In the genomic region with DNA sequence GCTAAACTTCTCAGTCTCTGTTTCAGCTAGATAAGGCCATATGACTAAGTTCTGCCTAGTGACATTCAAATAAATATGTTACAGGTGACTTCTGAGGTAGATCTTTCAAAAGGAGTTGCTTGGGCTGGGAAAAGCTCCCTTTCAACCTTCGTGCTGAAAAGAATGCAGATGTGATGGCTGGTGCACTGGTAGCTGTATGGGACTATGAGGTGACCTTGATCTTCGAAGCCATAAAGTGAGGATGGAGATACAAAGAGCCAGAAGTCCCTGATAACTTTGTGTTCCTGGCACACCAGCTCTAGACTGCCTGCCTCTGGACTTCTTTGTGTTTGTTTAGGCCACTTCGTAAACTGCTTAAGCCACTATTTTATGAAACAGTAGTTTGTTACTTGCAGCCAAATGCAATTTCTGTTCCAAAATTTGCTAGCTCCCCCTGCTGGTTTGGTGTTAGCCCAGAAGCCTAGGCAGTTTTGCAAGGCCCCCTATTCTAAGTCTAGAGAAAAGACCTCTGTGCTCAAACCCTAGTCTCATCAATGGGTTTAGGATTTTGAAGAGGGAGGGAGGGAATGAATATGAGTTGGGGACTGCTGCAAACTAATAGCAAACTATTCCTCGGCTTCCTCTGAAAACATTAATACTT, we compare ENCODE assay signal across 15 cellular contexts. TPM values are rescaled to one million over a fixed set of nuclear protein-coding genes. Genes with fewer than 3 reads are reported as not detected.
DNase-seq lines count a peak whose midpoint lies in the region; ATAC-seq, FAIRE-seq and TF ChIP-seq lines count a peak whose summit lies in the region.
"Had no signal": no experiment of that assay in that cellular context is flagged by ENCODE, and none has a peak within 500 bp of the region (broad histone marks: within the 10 kb centered on the region; RNA-seq: fewer than 3 reads in every experiment).

No MANE protein-coding gene starts in this region.

- no peak overlapping the region for H4K91ac ChIP-seq in IMR-90 (ENCODE audit: insufficient read depth, low read depth, low read length)

- TF ChIP-seq CTCF in IMR-90 (conservative IDR thresholded peaks at IDR 0.05; ENCODE audit: low read depth, low read length) (peak; percentile 21; the same call in 1 of the 2 replicates), astrocyte (IDR thresholded peaks at IDR 0.05; ENCODE audit: insufficient read depth, low read depth, low read length) (peak; percentile 12), nephron (IDR thresholded peaks at IDR 0.05; ENCODE audit: unreplicated experiment in 3 of 3) (no peak)

- no peak for ATAC-seq in IMR-90 (ENCODE audit: low read depth)

- no peaks in the 10 kb centered on the region for H3K79me1 ChIP-seq in IMR-90 (ENCODE audit: low read depth in 1 of 2, low read length in 2 of 2)

- no peak overlapping the region for H2BK5ac ChIP-seq in IMR-90 (ENCODE audit: low read depth, low read length, poor library complexity, severe bottlenecking)

- no peak overlapping the region for H2AFZ ChIP-seq in IMR-90 (replicated peaks; ENCODE audit: low read length, poor library complexity)
- H2AFZ ChIP-seq in astrocyte (ENCODE audit: low read depth, low read length) = no peak overlapping the region

- H2AK5ac ChIP-seq in IMR-90 (ENCODE audit: low read depth, low read length) = no peak overlapping the region

- DNase-seq in NCI-H82 (lab: John Stamatoyannopoulos, UW) = peak; percentile 23
- DNase-seq in NCI-H82 treated with DMSO at 0.1 percent for 48 hours (lab: John Stamatoyannopoulos, UW; ENCODE audit: unreplicated experiment) = no peak
- DNase-seq in IMR-90 = peak; percentile 6
- DNase-seq in astrocyte (ENCODE audit: low read depth) = no peak
- no peak for DNase-seq in NCI-H2107 treated with DMSO at 0.1 percent for 48 hours (lab: John Stamatoyannopoulos, UW; ENCODE audit: unreplicated experiment)
- no peak for DNase-seq in COR-L47 (lab: John Stamatoyannopoulos, UW)
- no peak for DNase-seq in NCI-H1930 (lab: John Stamatoyannopoulos, UW)
- DNase-seq: activated CD4-positive, alpha-beta T cell treated with anti-CD3 and anti-CD28 coated beads, Interleukin-2, amount 50 U/mL, for 4 hours; activated naive CD4-positive, alpha-beta T cell; dorsolateral prefrontal cortex; hippocampal formation; NCI-H510A had no signal

- H3K9me3 Mint-ChIP-seq in astrocyte (ENCODE audit: unreplicated experiment) (no peaks in the 10 kb centered on the region), nephron (peaks cover 4% of the 10 kb centered on the region)

- dilution Hi-C loops in IMR-90 (cut with HindIII; ENCODE audit: low sequenced_read_pairs, unreplicated experiment) = no loop called here

- no peak overlapping the region for H3K4ac ChIP-seq in IMR-90 (ENCODE audit: low read depth, low read length)

- no peak overlapping the region for H3K14ac ChIP-seq in IMR-90 (replicated peaks; ENCODE audit: low read depth, low read length)

- H3K36me3 Mint-ChIP-seq in astrocyte (ENCODE audit: low read depth, unreplicated experiment) (no peaks in the 10 kb centered on the region), nephron (ENCODE audit: low read depth) (no peaks in the 10 kb centered on the region)

- POLR2A ChIA-PET in IMR-90 (lab: Charles Lee; ENCODE audit: unreplicated experiment) = no interaction called here

- H3K27me3 Mint-ChIP-seq in astrocyte (ENCODE audit: low read depth, unreplicated experiment) (peaks cover 11% of the 10 kb centered on the region), nephron (ENCODE audit: low read depth) (peaks cover 9% of the 10 kb centered on the region)

- no peaks in the 10 kb centered on the region; the same call in 1 of the 2 replicates for H3K27me3 ChIP-seq in IMR-90 (ENCODE audit: control insufficient read depth, insufficient read depth, low read length)
- peaks cover 2% of the 10 kb centered on the region for H3K27me3 ChIP-seq in astrocyte (ENCODE audit: insufficient read depth, low read length)
- H3K27me3 ChIP-seq: dorsolateral prefrontal cortex had no signal

- no peak overlapping the region for H4K8ac ChIP-seq in IMR-90 (ENCODE audit: low read depth in 2 of 2, low read length in 2 of 2)

- CTCF ChIA-PET in IMR-90 (lab: Yijun Ruan, JAX) = no interaction called here

- H3K4me3 ChIP-seq in IMR-90 (ENCODE audit: insufficient read depth, low read depth, low read length) = no peak overlapping the region
- no peak overlapping the region for H3K4me3 ChIP-seq in astrocyte (ENCODE audit: insufficient read depth, low read depth, low read length)
- H3K4me3 ChIP-seq: dorsolateral prefrontal cortex, prostate gland had no signal

- no peaks in the 10 kb centered on the region for H3K4me1 ChIP-seq in IMR-90 (ENCODE audit: control insufficient read depth, insufficient read depth, low read length)
- H3K4me1 ChIP-seq in astrocyte (ENCODE audit: insufficient read depth, low read length) = no peaks in the 10 kb centered on the region
- H3K4me1 ChIP-seq: prostate gland had no signal

- no peaks in the 10 kb centered on the region for H3K4me1 Mint-ChIP-seq in astrocyte (ENCODE audit: low read depth, unreplicated experiment)
- H3K4me1 Mint-ChIP-seq in nephron = peaks cover 13% of the 10 kb centered on the region

- H3K36me3 ChIP-seq in IMR-90 (ENCODE audit: control insufficient read depth, insufficient read depth, low read length) (no peaks in the 10 kb centered on the region), astrocyte (ENCODE audit: insufficient read depth, low read length) (no peaks in the 10 kb centered on the region)
- H3K36me3 ChIP-seq: prostate gland had no signal

- H3K9me3 ChIP-seq in IMR-90 (ENCODE audit: control insufficient read depth, insufficient read depth, low read length) = no peaks in the 10 kb centered on the region
- H3K9me3 ChIP-seq in astrocyte (ENCODE audit: insufficient read depth, low read depth, low read length) = no peaks in the 10 kb centered on the region
- H3K9me3 ChIP-seq: prostate gland had no signal

- H4K20me1 ChIP-seq in IMR-90 (ENCODE audit: insufficient read depth, low read length) (no peaks in the 10 kb centered on the region), astrocyte (ENCODE audit: insufficient read depth, low read length) (no peaks in the 10 kb centered on the region)

- no peak overlapping the region for H3K4me3 Mint-ChIP-seq in astrocyte (ENCODE audit: unreplicated experiment)
- no peak overlapping the region for H3K4me3 Mint-ChIP-seq in nephron

- H3K27ac ChIP-seq in IMR-90 (ENCODE audit: insufficient read depth, low read length) = no peak overlapping the region
- H3K27ac ChIP-seq in astrocyte (ENCODE audit: low read depth, low read length) = no peak overlapping the region
- H3K27ac ChIP-seq: dorsolateral prefrontal cortex, prostate gland had no signal

- 20% methylated on average over 1 of the region's 4 CpGs; no CpG with 5 or more reads in 1 of the 2 experiments for WGBS in IMR-90 (ENCODE audit: extremely low coverage in 2 of 2, insufficient read length in 1 of 2), 2 experiments

- H3K79me2 ChIP-seq in astrocyte (ENCODE audit: insufficient read depth, low read length) = no peaks in the 10 kb centered on the region

- H2BK20ac ChIP-seq in IMR-90 (ENCODE audit: low read depth, low read length) = no peak overlapping the region

- no peak overlapping the region for H3K27ac Mint-ChIP-seq in astrocyte (ENCODE audit: unreplicated experiment)
- H3K27ac Mint-ChIP-seq in nephron = peak overlapping the region in 2 of 3 experiments; percentile 60 to 67

- H3K56ac ChIP-seq in IMR-90 (ENCODE audit: extremely low read depth, insufficient read depth, low read length) = no peak overlapping the region

- H4K5ac ChIP-seq in IMR-90 (ENCODE audit: low read depth, low read length) = no peak overlapping the region

- no peak overlapping the region for H2BK15ac ChIP-seq in IMR-90 (ENCODE audit: low read depth, low read length)

- H3K4me2 ChIP-seq in IMR-90 (ENCODE audit: low read depth, low read length) (no peak overlapping the region), astrocyte (ENCODE audit: low read length) (no peak overlapping the region)

- no peak for TF ChIP-seq RAD21 in IMR-90 (IDR thresholded peaks at IDR 0.05; ENCODE audit: low read length)

- no peak for FAIRE-seq in astrocyte (lab: Jason Lieb, UNC)
- FAIRE-seq: GM19239 had no signal

- no peak overlapping the region for H3K9ac ChIP-seq in IMR-90 (ENCODE audit: low read depth, low read length)
- H3K9ac ChIP-seq in astrocyte (ENCODE audit: low read length) = no peak overlapping the region

- H2BK120ac ChIP-seq in IMR-90 (ENCODE audit: low read depth, low read length) = no peak overlapping the region

- H2AK9ac ChIP-seq in IMR-90 (replicated peaks; ENCODE audit: low read depth, low read length, poor library complexity) = no peak overlapping the region

- no TSS peak for BruUV-seq in IMR-90 (replicated peaks; lab: Mats Ljungman, UMichigan)

- TF ChIP-seq POLR2A in IMR-90 (IDR thresholded peaks at IDR 0.05; ENCODE audit: low read depth, low read length) = no peak

- in situ Hi-C loops in IMR-90 (cut with MboI; ENCODE audit: low sequenced_read_pairs) = loop anchor here (25.0 kb wide), 1 partner anchor 1434 kb away; no protein-coding TSS in a partner anchor

- H3K9me1 ChIP-seq in IMR-90 (ENCODE audit: insufficient read depth, low read length) = no peaks in the 10 kb centered on the region; the same call in 1 of the 2 replicates

- intact Hi-C loops in IMR-90 (cut with micrococcal nuclease) = no loop called here

- H3K23ac ChIP-seq in IMR-90 (ENCODE audit: low read depth, low read length) = no peak overlapping the region

- no peak overlapping the region for H3K18ac ChIP-seq in IMR-90 (ENCODE audit: low read depth, low read length)

TF ChIP-seq in IMR-90, 13 proteins besides CTCF, POLR2A, EP300 and RAD21:
- TF ChIP-seq MAZ (IDR thresholded peaks at IDR 0.05; ENCODE audit: borderline replicate concordance, low read depth, low read length) (no peak), RFX5 (IDR thresholded peaks at IDR 0.05; ENCODE audit: low read depth, low read length) (no peak)
- TF ChIP-seq, protein P1, sequence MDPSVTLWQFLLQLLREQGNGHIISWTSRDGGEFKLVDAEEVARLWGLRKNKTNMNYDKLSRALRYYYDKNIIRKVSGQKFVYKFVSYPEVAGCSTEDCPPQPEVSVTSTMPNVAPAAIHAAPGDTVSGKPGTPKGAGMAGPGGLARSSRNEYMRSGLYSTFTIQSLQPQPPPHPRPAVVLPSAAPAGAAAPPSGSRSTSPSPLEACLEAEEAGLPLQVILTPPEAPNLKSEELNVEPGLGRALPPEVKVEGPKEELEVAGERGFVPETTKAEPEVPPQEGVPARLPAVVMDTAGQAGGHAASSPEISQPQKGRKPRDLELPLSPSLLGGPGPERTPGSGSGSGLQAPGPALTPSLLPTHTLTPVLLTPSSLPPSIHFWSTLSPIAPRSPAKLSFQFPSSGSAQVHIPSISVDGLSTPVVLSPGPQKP (IDR thresholded peaks at IDR 0.05; ENCODE audit: borderline replicate concordance, low read depth, low read length) = no peak
TF ChIP-seq in IMR-90: peak in this region for 0.

RNA-seq across cellular contexts. Expression of a gene that starts 23.3 kb away (rescaled TPM):
- total RNA-seq in IMR-90 (2012; rRNA removed) (10.0 and 19.2 TPM in 2 replicates), astrocyte (13.9 and 15.6 TPM in 2 replicates)
- 1.6 and 2.9 TPM in 2 replicates for polyA plus RNA-seq in IMR-90 (2012; rRNA removed)
- polyA plus RNA-seq in IMR-90 (2012; cell fraction: cytosol; rRNA removed) = 2.2 and 2.8 TPM in 2 replicates
- 1.6 and 3.1 TPM in 2 replicates for polyA plus RNA-seq in IMR-90 (2012; cell fraction: nucleus; rRNA removed; ENCODE audit: low replicate concordance)

Comparison
In these comparisons a context has a peak if more than half of its experiments do, and no peak if none do; other contexts are left out.
1. DNase-seq: peak in NCI-H82 (single experiment) and IMR-90 (single experiment); none in NCI-H82 treated with DMSO at 0.1 percent for 48 hours (single experiment), astrocyte (single experiment), NCI-H2107 treated with DMSO at 0.1 percent for 48 hours (single experiment), COR-L47 (single experiment) and NCI-H1930 (0 of 2).
2. CTCF ChIP-seq: peak in IMR-90 (single experiment) and astrocyte (single experiment); none in nephron (0 of 3).